In the genomic region with DNA sequence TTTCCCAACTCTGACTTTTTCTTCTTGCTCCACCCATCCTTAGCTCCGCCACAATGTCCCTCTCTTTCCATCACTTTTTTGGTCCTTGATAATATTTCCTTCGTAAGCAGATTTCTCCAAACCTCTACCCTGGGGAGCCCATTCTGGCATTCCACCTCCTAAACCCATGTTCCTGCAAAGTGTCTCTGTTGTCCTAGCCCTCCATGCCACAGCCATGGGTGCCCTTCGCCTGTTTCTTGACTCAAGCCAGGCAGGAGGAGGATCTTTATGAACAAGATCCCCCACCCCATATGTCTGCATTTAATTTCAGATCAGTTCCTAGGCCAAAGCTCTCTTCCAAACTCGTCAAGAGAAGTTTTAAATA, we compare ENCODE assay signal across 21 cellular contexts. TPM values are rescaled to one million over a fixed set of nuclear protein-coding genes. Genes with fewer than 3 reads are reported as not detected.
A peak's percentile ranks its signal among the peaks of the same experiment; 100 is the strongest.
DNase-seq lines count a peak whose midpoint lies in the region; ATAC-seq and TF ChIP-seq lines count a peak whose summit lies in the region.
"Had no signal": no experiment of that assay in that cellular context is flagged by ENCODE, and none has a peak within 500 bp of the region (broad histone marks: within the 10 kb centered on the region; RNA-seq: fewer than 3 reads in every experiment).

No MANE protein-coding gene starts in this region.

- no peak overlapping the region for H3K4me3 Mint-ChIP-seq in effector memory CD8-positive, alpha-beta T cell
- no peak overlapping the region for H3K4me3 Mint-ChIP-seq in natural killer cell
- H3K4me3 Mint-ChIP-seq: activated CD8-positive, alpha-beta T cell treated with anti-CD3 and anti-CD28 coated beads for 36 hours had no signal

- 78% methylated on average over 4 of the region's 4 CpGs for WGBS in suprapubic skin

- no peaks in the 10 kb centered on the region for H3K27me3 Mint-ChIP-seq in effector memory CD8-positive, alpha-beta T cell
- H3K27me3 Mint-ChIP-seq in natural killer cell (ENCODE audit: low read depth in 2 of 2), result no peaks in the 10 kb centered on the region
- H3K27me3 Mint-ChIP-seq: activated CD8-positive, alpha-beta T cell treated with anti-CD3 and anti-CD28 coated beads for 36 hours had no signal

- no peak for TF ChIP-seq CTCF in natural killer cell (IDR thresholded peaks at IDR 0.05)
- no peak for TF ChIP-seq CTCF in suprapubic skin (IDR thresholded peaks at IDR 0.05)

- H3K9me3 ChIP-seq in KOPT-K1 (ENCODE audit: insufficient read depth, low read length, poor library complexity, severe bottlenecking) (no peaks in the 10 kb centered on the region), suprapubic skin (no peaks in the 10 kb centered on the region)
- H3K9me3 ChIP-seq: mucosa of descending colon had no signal

- no peak for TF ChIP-seq EP300 in suprapubic skin (IDR thresholded peaks at IDR 0.05)

- H3K4me3 ChIP-seq in suprapubic skin, result no peak overlapping the region
- H3K4me3 ChIP-seq: mucosa of descending colon had no signal

- H3K27me3 ChIP-seq in suprapubic skin, result no peaks in the 10 kb centered on the region

- H3K36me3 Mint-ChIP-seq in effector memory CD8-positive, alpha-beta T cell (ENCODE audit: insufficient read depth), result no peaks in the 10 kb centered on the region
- no peaks in the 10 kb centered on the region for H3K36me3 Mint-ChIP-seq in natural killer cell

- H3K4me1 Mint-ChIP-seq in effector memory CD8-positive, alpha-beta T cell (ENCODE audit: low read depth in 2 of 2), result peaks cover 28 to 30% of the 10 kb centered on the region in 2 donors
- peaks cover 40 to 50% of the 10 kb centered on the region in 2 donors for H3K4me1 Mint-ChIP-seq in natural killer cell

- H3K27ac ChIP-seq in KOPT-K1 (ENCODE audit: low read depth, low read length, poor library complexity, severe bottlenecking) (peak overlapping the region; percentile 81), suprapubic skin (peak overlapping the region; percentile 73)
- H3K27ac ChIP-seq: KMS-11 had no signal

- intact Hi-C loops in natural killer cell (cut with micrococcal nuclease), result loop anchor here (2.0 kb wide), 1 partner anchor 43 kb away; the partner anchor contains the start of gene GAS7

- no peaks in the 10 kb centered on the region for H3K36me3 ChIP-seq in KOPT-K1 (ENCODE audit: insufficient read depth, low read length)
- H3K36me3 ChIP-seq in suprapubic skin, result no peaks in the 10 kb centered on the region

- no peak for DNase-seq in effector memory CD8-positive, alpha-beta T cell
- DNase-seq in natural killer cell, result no peak
- DNase-seq in suprapubic skin (ENCODE audit: low spot score in 2 of 2), result no peak
- DNase-seq in activated CD8-positive, alpha-beta memory T cell treated with anti-CD3 and anti-CD28 coated beads, Interleukin-2, amount 50 U/mL, for 48 hours, result no peak
- DNase-seq in SHP77 (lab: John Stamatoyannopoulos, UW), result no peak
- DNase-seq: activated CD8-positive, alpha-beta T cell treated with anti-CD3 and anti-CD28 coated beads for 36 hours; activated naive CD4-positive, alpha-beta T cell treated with Interleukin-2 at 50 U/mL for 16 hours; activated T-cell treated with anti-CD3 and anti-CD28 coated beads, Interleukin-2, amount 50 U/mL, for 1 hour; amniotic stem cell; DMS79 treated with DMSO at 0.1 percent for 48 hours; erythroblast; mucosa of descending colon; NCI-H1092; NCI-H2029 treated with DMSO at 0.1 percent for 48 hours; NCI-H446; NK-92 treated with Interleukin-12 subunit alpha and Interleukin-12 subunit beta, amount 100 ng/mL, for 24 hours; retina had no signal

- H3K9me3 Mint-ChIP-seq in effector memory CD8-positive, alpha-beta T cell, result no peaks in the 10 kb centered on the region
- H3K9me3 Mint-ChIP-seq in natural killer cell, result no peaks in the 10 kb centered on the region
- H3K9me3 Mint-ChIP-seq: activated CD8-positive, alpha-beta T cell treated with anti-CD3 and anti-CD28 coated beads for 36 hours had no signal

- H3K4me1 ChIP-seq in suprapubic skin, result peaks cover 21% of the 10 kb centered on the region

- peak overlapping the region; percentile 92 for H3K27ac Mint-ChIP-seq in effector memory CD8-positive, alpha-beta T cell
- peak overlapping the region; percentile 92 to 94 for H3K27ac Mint-ChIP-seq in natural killer cell

- no peak for ATAC-seq in effector memory CD8-positive, alpha-beta T cell (replicated peaks)
- ATAC-seq in natural killer cell, result no peak
- no peak for ATAC-seq in HG03139 (IDR thresholded peaks at IDR 0.05; ENCODE audit: unreplicated experiment)
- ATAC-seq in HG02588 (IDR thresholded peaks at IDR 0.05; ENCODE audit: unreplicated experiment), result no peak

- TF ChIP-seq POLR2A in suprapubic skin (IDR thresholded peaks at IDR 0.05), result no peak

RNA-seq across cellular contexts. Expression of gene GAS7, which starts 42.3 kb away (rescaled TPM):
- 10 to 100 TPM; 70.7 to 89.1 (median 84.8) TPM for total RNA-seq in natural killer cell
- 100 to 1,000 TPM in 1 of 4 donors, 10 to 100 TPM in 3; 45.7 to 106 (median 74.2) TPM for total RNA-seq in suprapubic skin
